In genomic region chr10:60573342-60573741, GRCh38 we compare ENCODE assay signal across 10 cellular contexts.
DNase-seq lines count a peak whose midpoint lies in the region; ATAC-seq and TF ChIP-seq lines count a peak whose summit lies in the region.
"Had no signal": no experiment of that assay in that cellular context is flagged by ENCODE, and none has a peak within 500 bp of the region (broad histone marks: within the 10 kb centered on the region; RNA-seq: fewer than 3 reads in every experiment).

No MANE protein-coding gene starts in this region.

- peaks cover 40% of the 10 kb centered on the region for H3K79me2 ChIP-seq in neural cell (replicated peaks; ENCODE audit: insufficient read depth, low read length)

- TF ChIP-seq CTCF in C4-2B (conservative IDR thresholded peaks at IDR 0.05) (no peak), neural cell (IDR thresholded peaks at IDR 0.05; ENCODE audit: poor library complexity, severe bottlenecking) (no peak), spleen (IDR thresholded peaks at IDR 0.05 in 8 of 11, conservative IDR thresholded peaks at IDR 0.05 in 3 of 11) (no peak)

- no peaks in the 10 kb centered on the region for H3K36me3 ChIP-seq in neural cell (ENCODE audit: insufficient read depth, low read length)
- peaks cover 0 to 3% (median 0%) of the 10 kb centered on the region in 6 donors for H3K36me3 ChIP-seq in spleen

- peak overlapping the region; percentile 34 for H2AFZ ChIP-seq in neural cell (ENCODE audit: low read depth, low read length)

- ATAC-seq in HG03175 (IDR thresholded peaks at IDR 0.05; ENCODE audit: unreplicated experiment) (peak; percentile 36), HG02623 (IDR thresholded peaks at IDR 0.05; ENCODE audit: unreplicated experiment) (no peak)

- WGBS in spleen, 5 donors = 63 to 85% (median 75%) methylated on average over 1 of the region's 1 CpG

- no peaks in the 10 kb centered on the region for H3K9me3 ChIP-seq in neural cell (ENCODE audit: low read length)
- H3K9me3 ChIP-seq in spleen = peaks cover 0 to 8% (median 0%) of the 10 kb centered on the region in 8 donors

- no peaks in the 10 kb centered on the region for H3K9me2 ChIP-seq in neural cell (ENCODE audit: insufficient read depth, low read length)

- H3K4me2 ChIP-seq in neural cell (ENCODE audit: low read length) = peak overlapping the region; percentile 84

- peaks cover 6% of the 10 kb centered on the region for H3F3A ChIP-seq in neural cell (ENCODE audit: insufficient read depth, low read length, poor library complexity, severe bottlenecking)

- peak overlapping the region; percentile 82 for H3K4me3 ChIP-seq in neural cell (ENCODE audit: low read length)
- H3K4me3 ChIP-seq in spleen = no peak overlapping the region

- no peaks in the 10 kb centered on the region for H4K20me1 ChIP-seq in neural cell (ENCODE audit: insufficient read depth)

- TF ChIP-seq RAD21 in neural cell (conservative IDR thresholded peaks at IDR 0.05) = no peak

- intact Hi-C loops in spleen (cut with DNase I; ENCODE audit: low total_unique reads) = no loop called here
- intact Hi-C loops in posterior vena cava (cut with DNase I) = no loop called here

- H3K27ac ChIP-seq in C4-2B (peak overlapping the region; percentile 47; the same call in 1 of the 2 replicates), neural cell (ENCODE audit: low read length) (peak overlapping the region; percentile 99), spleen (no peak overlapping the region)
- H3K27ac ChIP-seq: SK-N-MC had no signal

- H3K27me3 ChIP-seq in neural cell (ENCODE audit: insufficient read depth, low read depth, low read length) (no peaks in the 10 kb centered on the region), spleen (replicated peaks in 1 of 7) (peaks cover 0 to 9% (median 0%) of the 10 kb centered on the region in 7 donors)

- peaks cover 0 to 30% (median 2%) of the 10 kb centered on the region in 6 donors for H3K4me1 ChIP-seq in spleen

- DNase-seq in activated effector memory CD4-positive, alpha-beta T cell treated with anti-CD3 and anti-CD28 coated beads, Interleukin-2, amount 50 U/mL, for 16 hours = peak; percentile 85
- DNase-seq in spleen (no peak), AG20443 (ENCODE audit: low spot score) (no peak), posterior vena cava (ENCODE audit: low spot score) (no peak)
- DNase-seq: left cardiac atrium had no signal

- TF ChIP-seq POLR2A in spleen (IDR thresholded peaks at IDR 0.05) = no peak

- no peak for TF ChIP-seq EP300 in neural cell (conservative IDR thresholded peaks at IDR 0.05; ENCODE audit: poor library complexity, severe bottlenecking)

- H3K9ac ChIP-seq in neural cell (ENCODE audit: low read length) = peak overlapping the region; percentile 92

TF ChIP-seq in neural cell, 6 proteins besides CTCF, POLR2A, EP300 and RAD21:
- TF ChIP-seq EZH2 (IDR thresholded peaks at IDR 0.05; ENCODE audit: borderline replicate concordance, insufficient read depth, low read length, poor library complexity, severe bottlenecking) (no peak), POLR2AphosphoS5 (IDR thresholded peaks at IDR 0.05) (peak; percentile 36)
TF ChIP-seq in neural cell: peak in this region for 1.

Comparison
In these comparisons a context has a peak if more than half of its experiments do, and no peak if none do; other contexts are left out.
1. H3K27ac ChIP-seq: peak in C4-2B (single experiment) and neural cell (single experiment); none in spleen (0 of 8).